ENCODE assay signal across 10 cellular contexts in genomic region chrX:153651540-153652079, GRCh38. TPM values are rescaled to one million over a fixed set of nuclear protein-coding genes. Genes with fewer than 3 reads are reported as not detected.
DNase-seq lines count a peak whose midpoint lies in the region; ATAC-seq, FAIRE-seq and TF ChIP-seq lines count a peak whose summit lies in the region.
"Had no signal": no experiment of that assay in that cellular context is flagged by ENCODE, and none has a peak within 500 bp of the region (broad histone marks: within the 10 kb centered on the region; RNA-seq: fewer than 3 reads in every experiment).

No MANE protein-coding gene starts in this region.

- DNase-seq in activated CD8-positive, alpha-beta T cell treated with anti-CD3 and anti-CD28 coated beads, Interleukin-2, amount 10 ng/mL, durations not matched to agents 7 days and 5 days, result no peak
- no peak for DNase-seq in activated CD8-positive, alpha-beta T cell treated with anti-CD3 and anti-CD28 coated beads for 36 hours
- DNase-seq in HuH-7 (ENCODE audit: low spot score) (peak; percentile 47), bronchial epithelial cell (ENCODE audit: low read depth) (no peak), DMS114 treated with DMSO at 0.1 percent for 48 hours (lab: John Stamatoyannopoulos, UW; ENCODE audit: unreplicated experiment) (no peak)

- no peak overlapping the region for H3K4me2 ChIP-seq in parathyroid adenoma (ENCODE audit: low read length)

- H3K4me1 Mint-ChIP-seq in activated CD8-positive, alpha-beta T cell treated with anti-CD3 and anti-CD28 coated beads, Interleukin-2, amount 10 ng/mL, durations not matched to agents 7 days and 5 days (ENCODE audit: low read depth), result no peaks in the 10 kb centered on the region
- peaks cover 2% of the 10 kb centered on the region for H3K4me1 Mint-ChIP-seq in activated CD8-positive, alpha-beta T cell treated with anti-CD3 and anti-CD28 coated beads for 36 hours (ENCODE audit: low read depth)

- peak; percentile 40 for ATAC-seq in activated CD8-positive, alpha-beta T cell treated with anti-CD3 and anti-CD28 coated beads, Interleukin-2, amount 10 ng/mL, durations not matched to agents 7 days and 5 days
- ATAC-seq in activated CD8-positive, alpha-beta T cell treated with anti-CD3 and anti-CD28 coated beads for 36 hours, result no peak
- no peak for ATAC-seq in GM21381 (IDR thresholded peaks at IDR 0.05; ENCODE audit: unreplicated experiment)
- no peak for ATAC-seq in GM21619 (IDR thresholded peaks at IDR 0.05; ENCODE audit: unreplicated experiment)

- no peaks in the 10 kb centered on the region for H3K9me3 ChIP-seq in parathyroid adenoma (ENCODE audit: control insufficient read depth, low read length)
- H3K9me3 ChIP-seq: thoracic aorta had no signal

- no peak overlapping the region for H3K27ac ChIP-seq in parathyroid adenoma
- H3K27ac ChIP-seq: thoracic aorta had no signal

- no peak for TF ChIP-seq CTCF in activated CD8-positive, alpha-beta T cell treated with anti-CD3 and anti-CD28 coated beads for 36 hours (IDR thresholded peaks at IDR 0.05)
- TF ChIP-seq CTCF in bronchial epithelial cell (IDR thresholded peaks at IDR 0.05; ENCODE audit: insufficient read depth, low read length, severe bottlenecking) (peak; percentile 43), parathyroid adenoma (IDR thresholded peaks at IDR 0.05) (peak; percentile 12)

- intact Hi-C loops in activated CD8-positive, alpha-beta T cell treated with anti-CD3 and anti-CD28 coated beads for 36 hours (cut with micrococcal nuclease), result no loop called here

- H3K9ac ChIP-seq in parathyroid adenoma, result no peak overlapping the region

- POLR2A ChIA-PET in activated CD8-positive, alpha-beta T cell treated with anti-CD3 and anti-CD28 coated beads, Interleukin-2, amount 10 ng/mL, durations not matched to agents 7 days and 5 days (lab: Charles Lee), result no interaction called here
- POLR2A ChIA-PET in activated CD8-positive, alpha-beta T cell treated with anti-CD3 and anti-CD28 coated beads for 36 hours (lab: Charles Lee), result no interaction called here

- no peaks in the 10 kb centered on the region for H3K36me3 Mint-ChIP-seq in activated CD8-positive, alpha-beta T cell treated with anti-CD3 and anti-CD28 coated beads, Interleukin-2, amount 10 ng/mL, durations not matched to agents 7 days and 5 days (ENCODE audit: low read depth)
- no peaks in the 10 kb centered on the region for H3K36me3 Mint-ChIP-seq in activated CD8-positive, alpha-beta T cell treated with anti-CD3 and anti-CD28 coated beads for 36 hours (ENCODE audit: low read depth)

- no peak overlapping the region for H3K4me3 Mint-ChIP-seq in activated CD8-positive, alpha-beta T cell treated with anti-CD3 and anti-CD28 coated beads, Interleukin-2, amount 10 ng/mL, durations not matched to agents 7 days and 5 days
- no peak overlapping the region for H3K4me3 Mint-ChIP-seq in activated CD8-positive, alpha-beta T cell treated with anti-CD3 and anti-CD28 coated beads for 36 hours

- peaks cover 3% of the 10 kb centered on the region for H3K27me3 Mint-ChIP-seq in activated CD8-positive, alpha-beta T cell treated with anti-CD3 and anti-CD28 coated beads, Interleukin-2, amount 10 ng/mL, durations not matched to agents 7 days and 5 days (ENCODE audit: low read depth)
- H3K27me3 Mint-ChIP-seq in activated CD8-positive, alpha-beta T cell treated with anti-CD3 and anti-CD28 coated beads for 36 hours, result peaks cover 5% of the 10 kb centered on the region

- H2AFZ ChIP-seq in parathyroid adenoma, result no peak overlapping the region

- H3K79me2 ChIP-seq in parathyroid adenoma, result no peaks in the 10 kb centered on the region

- no peaks in the 10 kb centered on the region for H3K9me3 Mint-ChIP-seq in activated CD8-positive, alpha-beta T cell treated with anti-CD3 and anti-CD28 coated beads, Interleukin-2, amount 10 ng/mL, durations not matched to agents 7 days and 5 days (ENCODE audit: insufficient read depth)
- H3K9me3 Mint-ChIP-seq in activated CD8-positive, alpha-beta T cell treated with anti-CD3 and anti-CD28 coated beads for 36 hours, result no peaks in the 10 kb centered on the region

- no peak overlapping the region for H3K27ac Mint-ChIP-seq in activated CD8-positive, alpha-beta T cell treated with anti-CD3 and anti-CD28 coated beads, Interleukin-2, amount 10 ng/mL, durations not matched to agents 7 days and 5 days
- H3K27ac Mint-ChIP-seq in activated CD8-positive, alpha-beta T cell treated with anti-CD3 and anti-CD28 coated beads for 36 hours, result no peak overlapping the region

- H3K4me3 ChIP-seq in bronchial epithelial cell (ENCODE audit: low read depth, low read length) (no peak overlapping the region), parathyroid adenoma (ENCODE audit: low read depth, low read length) (no peak overlapping the region)
- H3K4me3 ChIP-seq: lung, thoracic aorta had no signal

- FAIRE-seq in bronchial epithelial cell (lab: Jason Lieb, UNC), result no peak

- H3K27me3 ChIP-seq in bronchial epithelial cell (ENCODE audit: control insufficient read depth, insufficient read depth, low read length) (no peaks in the 10 kb centered on the region), parathyroid adenoma (ENCODE audit: control insufficient read depth, insufficient read depth, low read length) (no peaks in the 10 kb centered on the region)

- CTCF ChIA-PET in activated CD8-positive, alpha-beta T cell treated with anti-CD3 and anti-CD28 coated beads, Interleukin-2, amount 10 ng/mL, durations not matched to agents 7 days and 5 days (lab: Charles Lee), result interaction anchor here (0.9 to 1.6 kb wide), 3 partner anchors 10 to 97 kb away, joined by 3 to 4 read pairs (median 3); no protein-coding TSS in a partner anchor
- CTCF ChIA-PET in activated CD8-positive, alpha-beta T cell treated with anti-CD3 and anti-CD28 coated beads for 36 hours (lab: Charles Lee), result interaction anchor here (1.1 to 1.4 kb wide), 2 partner anchors 42 to 112 kb away, joined by 3 read pairs; no protein-coding TSS in a partner anchor

- H3K4me1 ChIP-seq in parathyroid adenoma, result no peaks in the 10 kb centered on the region

- H3K36me3 ChIP-seq in bronchial epithelial cell (ENCODE audit: control insufficient read depth, insufficient read depth, low read length), result no peaks in the 10 kb centered on the region
- no peaks in the 10 kb centered on the region for H3K36me3 ChIP-seq in parathyroid adenoma (ENCODE audit: control insufficient read depth, insufficient read depth, low read length)
- H3K36me3 ChIP-seq: thoracic aorta had no signal

RNA-seq across cellular contexts. Expression of gene DUSP9, which starts 4.6 kb away (rescaled TPM):
- total RNA-seq in activated CD8-positive, alpha-beta T cell treated with anti-CD3 and anti-CD28 coated beads, Interleukin-2, amount 10 ng/mL, durations not matched to agents 7 days and 5 days, result not detected
- total RNA-seq in activated CD8-positive, alpha-beta T cell treated with anti-CD3 and anti-CD28 coated beads for 36 hours, result under 1 TPM in 1 of 2 experiments, not detected in 1; 0.14 TPM
- total RNA-seq in bronchial epithelial cell, result 0.77 and 1.3 TPM in 2 replicates
- total RNA-seq: thoracic aorta had no signal

RNA-seq across cellular contexts. Expression of gene PNCK, which starts 22.0 kb away (rescaled TPM):
- under 1 TPM; 0.16 to 0.58 TPM for total RNA-seq in activated CD8-positive, alpha-beta T cell treated with anti-CD3 and anti-CD28 coated beads, Interleukin-2, amount 10 ng/mL, durations not matched to agents 7 days and 5 days
- 1 to 10 TPM in 1 of 2 experiments, under 1 TPM in 1; 0.70 to 1.1 TPM for total RNA-seq in activated CD8-positive, alpha-beta T cell treated with anti-CD3 and anti-CD28 coated beads for 36 hours
- 1.5 and 2.1 TPM in 2 replicates for total RNA-seq in bronchial epithelial cell

RNA-seq across cellular contexts. Expression of gene SLC6A8, which starts 36.1 kb away (rescaled TPM):
- total RNA-seq in activated CD8-positive, alpha-beta T cell treated with anti-CD3 and anti-CD28 coated beads, Interleukin-2, amount 10 ng/mL, durations not matched to agents 7 days and 5 days, result 1 to 10 TPM in 1 of 2 experiments, under 1 TPM in 1; 0.82 to 1.3 TPM
- total RNA-seq in activated CD8-positive, alpha-beta T cell treated with anti-CD3 and anti-CD28 coated beads for 36 hours, result 1 to 10 TPM; 2.5 to 2.7 TPM
- 42.4 and 49.3 TPM in 2 replicates for total RNA-seq in bronchial epithelial cell

RNA-seq across cellular contexts. Expression of gene CCNQ, which starts 52.7 kb away (rescaled TPM):
- total RNA-seq in activated CD8-positive, alpha-beta T cell treated with anti-CD3 and anti-CD28 coated beads, Interleukin-2, amount 10 ng/mL, durations not matched to agents 7 days and 5 days, result 10 to 100 TPM; 23.9 to 24.5 TPM
- total RNA-seq in activated CD8-positive, alpha-beta T cell treated with anti-CD3 and anti-CD28 coated beads for 36 hours, result 10 to 100 TPM; 18.5 to 21.3 TPM
- 37.1 and 53.4 TPM in 2 replicates for total RNA-seq in bronchial epithelial cell

Comparison
In these comparisons a context has a peak if more than half of its experiments do, and no peak if none do; other contexts are left out.
1. RNA of gene SLC6A8, which starts 36.1 kb away (total RNA-seq): 42.4 to 49.3 TPM in bronchial epithelial cell; 2.5 to 2.7 TPM in activated CD8-positive, alpha-beta T cell treated with anti-CD3 and anti-CD28 coated beads for 36 hours and 0.82 to 1.3 TPM in activated CD8-positive, alpha-beta T cell treated with anti-CD3 and anti-CD28 coated beads, Interleukin-2, amount 10 ng/mL, durations not matched to agents 7 days and 5 days; every median in the first group is over 10 times any median in the second.